ENCODE assay signal across 26 cellular contexts in the genomic region with DNA sequence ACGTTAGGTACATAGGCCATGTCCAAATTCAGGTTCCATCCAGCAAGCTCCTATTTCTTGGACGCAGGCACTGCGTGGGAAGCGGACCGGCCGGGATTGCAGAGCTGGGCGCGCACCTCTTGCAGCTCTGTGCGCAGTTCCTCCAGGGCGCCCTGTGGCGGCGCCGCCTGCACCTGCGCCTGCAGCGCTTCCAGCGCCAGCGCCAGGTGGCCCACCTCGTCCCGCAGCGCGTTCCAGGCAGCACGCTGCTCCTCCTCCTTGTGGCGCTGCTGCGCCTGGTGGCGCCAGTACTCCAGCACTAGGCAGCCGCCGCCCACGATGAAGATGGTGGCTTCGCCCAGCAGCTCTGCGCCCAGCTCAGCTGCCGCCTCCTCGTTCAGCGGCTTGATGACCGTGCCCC. TPM values are rescaled to one million over a fixed set of nuclear protein-coding genes. Genes with fewer than 3 reads are reported as not detected.
DNase-seq lines count a peak whose midpoint lies in the region; ATAC-seq and TF ChIP-seq lines count a peak whose summit lies in the region.
"Had no signal": no experiment of that assay in that cellular context is flagged by ENCODE, and none has a peak within 500 bp of the region (broad histone marks: within the 10 kb centered on the region; RNA-seq: fewer than 3 reads in every experiment).

No MANE protein-coding gene starts in this region.

- no peak overlapping the region for H3K4me2 ChIP-seq in neuronal stem cell (ENCODE audit: insufficient read depth, low read length, poor library complexity, severe bottlenecking)

- no peak overlapping the region for H3K27ac Mint-ChIP-seq in WTC11
- no peak overlapping the region for H3K27ac Mint-ChIP-seq in stimulated activated memory B cell treated with anti-CD40 and anti-IgM and Interleukin-4, amounts not matched to agents 10 μg/mL and 1 μg/mL and 100 μg/mL, for 72 hours
- H3K27ac Mint-ChIP-seq: activated CD8-positive, alpha-beta T cell treated with anti-CD3 and anti-CD28 coated beads for 36 hours; activated T-helper 1 cell treated with anti-CD3 and anti-CD28 coated beads, Interleukin-12 subunit alpha, Interleukin-12 subunit beta, Interleukin-2, Interleukin-4 antibody, amounts not matched to agents 30 ng/mL and 10 ng/mL and 1 ng/mL, durations not matched to agents 14 hours and 24 hours and 36 hours; CD4-positive, alpha-beta memory T cell; naive thymus-derived CD8-positive, alpha-beta T cell had no signal

- peaks cover 0 to 3% of the 10 kb centered on the region in 2 donors for H3K9me3 ChIP-seq in neuronal stem cell (replicated peaks in 1 of 2; ENCODE audit: control insufficient read depth in 2 of 2, insufficient read depth in 1 of 2, low read depth in 1 of 2, low read length in 2 of 2)
- H3K9me3 ChIP-seq: adrenal gland, right atrium auricular region, upper lobe of left lung had no signal

- peak; percentile 84 for ATAC-seq in WTC11
- ATAC-seq in stimulated activated memory B cell treated with anti-CD40 and anti-IgM and Interleukin-4, amounts not matched to agents 10 μg/mL and 1 μg/mL and 100 μg/mL, for 72 hours, result no peak
- ATAC-seq: activated CD8-positive, alpha-beta T cell treated with anti-CD3 and anti-CD28 coated beads for 36 hours; HCT116; left lobe of liver; naive thymus-derived CD8-positive, alpha-beta T cell had no signal

- no peak overlapping the region for H3K14ac ChIP-seq in neuronal stem cell (ENCODE audit: low read length)

- H3K27me3 ChIP-seq in neuronal stem cell (ENCODE audit: control insufficient read depth in 3 of 3, insufficient read depth in 3 of 3, low read depth in 1 of 3, low read length in 3 of 3), result peaks cover 0 to 4% (median 0%) of the 10 kb centered on the region in 3 experiments
- H3K27me3 ChIP-seq: adrenal gland, right atrium auricular region, upper lobe of left lung had no signal

- H3K79me1 ChIP-seq in neuronal stem cell (ENCODE audit: low read depth, low read length), result peaks cover 7% of the 10 kb centered on the region

- WGBS in neuronal stem cell (ENCODE audit: extremely low coverage in 2 of 2, insufficient read length in 2 of 2, insufficient replicate concordance in 1 of 2), 2 donors, result no CpG with 5 or more reads among the region's 34 CpGs

- H2BK120ac ChIP-seq in neuronal stem cell (ENCODE audit: low read depth, low read length), result peak overlapping the region; percentile 18

- peaks cover 0 to 15% of the 10 kb centered on the region in 2 donors for H3K4me1 ChIP-seq in neuronal stem cell (ENCODE audit: control insufficient read depth in 2 of 2, insufficient read depth in 1 of 2, low read depth in 1 of 2, low read length in 2 of 2)
- H3K4me1 ChIP-seq: adrenal gland had no signal

- H3K18ac ChIP-seq in neuronal stem cell (ENCODE audit: low read length), result peak overlapping the region; percentile 80

- H2BK12ac ChIP-seq in neuronal stem cell (ENCODE audit: low read length), result peak overlapping the region; percentile 19

- CTCF ChIA-PET in WTC11 (lab: Charles Lee), result interaction anchor here (0.6 to 2.8 kb wide), 33 partner anchors 9 to 221 kb away, joined by 3 to 38 read pairs (median 3); a partner anchor contains a TSS

- H3K27me3 Mint-ChIP-seq in WTC11 (ENCODE audit: low read depth), result no peaks in the 10 kb centered on the region
- H3K27me3 Mint-ChIP-seq in stimulated activated memory B cell treated with anti-CD40 and anti-IgM and Interleukin-4, amounts not matched to agents 10 μg/mL and 1 μg/mL and 100 μg/mL, for 72 hours, result no peaks in the 10 kb centered on the region
- H3K27me3 Mint-ChIP-seq: activated CD8-positive, alpha-beta T cell treated with anti-CD3 and anti-CD28 coated beads for 36 hours; CD4-positive, alpha-beta memory T cell; naive thymus-derived CD8-positive, alpha-beta T cell had no signal

- peak overlapping the region; percentile 54 for H3K4me3 Mint-ChIP-seq in WTC11
- no peak overlapping the region for H3K4me3 Mint-ChIP-seq in stimulated activated memory B cell treated with anti-CD40 and anti-IgM and Interleukin-4, amounts not matched to agents 10 μg/mL and 1 μg/mL and 100 μg/mL, for 72 hours
- H3K4me3 Mint-ChIP-seq: activated CD8-positive, alpha-beta T cell treated with anti-CD3 and anti-CD28 coated beads for 36 hours; activated T-helper 1 cell treated with anti-CD3 and anti-CD28 coated beads, Interleukin-12 subunit alpha, Interleukin-12 subunit beta, Interleukin-2, Interleukin-4 antibody, amounts not matched to agents 30 ng/mL and 10 ng/mL and 1 ng/mL, durations not matched to agents 14 hours and 24 hours and 36 hours; CD4-positive, alpha-beta memory T cell; naive thymus-derived CD8-positive, alpha-beta T cell had no signal

- no peak overlapping the region for H2BK5ac ChIP-seq in neuronal stem cell (ENCODE audit: low read length)

- H3K9me3 Mint-ChIP-seq in WTC11, result no peaks in the 10 kb centered on the region
- H3K9me3 Mint-ChIP-seq in stimulated activated memory B cell treated with anti-CD40 and anti-IgM and Interleukin-4, amounts not matched to agents 10 μg/mL and 1 μg/mL and 100 μg/mL, for 72 hours, result no peaks in the 10 kb centered on the region
- H3K9me3 Mint-ChIP-seq: activated CD8-positive, alpha-beta T cell treated with anti-CD3 and anti-CD28 coated beads for 36 hours; activated T-helper 1 cell treated with anti-CD3 and anti-CD28 coated beads, Interleukin-12 subunit alpha, Interleukin-12 subunit beta, Interleukin-2, Interleukin-4 antibody, amounts not matched to agents 30 ng/mL and 10 ng/mL and 1 ng/mL, durations not matched to agents 14 hours and 24 hours and 36 hours; CD4-positive, alpha-beta memory T cell; naive thymus-derived CD8-positive, alpha-beta T cell had no signal

- peak overlapping the region in 1 of 2 donors; percentile 21 for H3K4me3 ChIP-seq in neuronal stem cell (ENCODE audit: low read length in 2 of 2)
- H3K4me3 ChIP-seq: adrenal gland, right atrium auricular region, upper lobe of left lung had no signal

- H3K9ac ChIP-seq in neuronal stem cell (ENCODE audit: low read depth, low read length, poor library complexity), result peak overlapping the region; percentile 40

- peak overlapping the region; percentile 85 for H3K23ac ChIP-seq in neuronal stem cell (ENCODE audit: low read depth, low read length, poor library complexity)

- no peak overlapping the region for H3K4ac ChIP-seq in neuronal stem cell (ENCODE audit: low read length)

- intact Hi-C loops in head of caudate nucleus (cut with DNase I), result no loop called here

- no peak overlapping the region for H2BK15ac ChIP-seq in neuronal stem cell (ENCODE audit: low read length)

- H4K8ac ChIP-seq in neuronal stem cell (ENCODE audit: low read depth, low read length), result peak overlapping the region; percentile 10

- H2AFZ ChIP-seq in neuronal stem cell (ENCODE audit: low read length), result no peak overlapping the region

- no peak overlapping the region for H3K27ac ChIP-seq in neuronal stem cell (replicated peaks; ENCODE audit: low read length)
- H3K27ac ChIP-seq: adrenal gland, right atrium auricular region, upper lobe of left lung had no signal

- peak; percentile 86 for DNase-seq in ELF-1 (ENCODE audit: low read depth, low spot score)
- peak; percentile 79 for DNase-seq in WTC11 (ENCODE audit: low spot score)
- peak in 26 of 42 donors; percentile 5 to 57 (median 28) for DNase-seq in head of caudate nucleus
- no peak for DNase-seq in neuronal stem cell (ENCODE audit: low spot score)
- DNase-seq in activated CD4-positive, alpha-beta T cell treated with anti-CD3 and anti-CD28 coated beads for 4 hours, result no peak
- no peak for DNase-seq in NCI-H1092 treated with DMSO at 0.1 percent for 48 hours (lab: John Stamatoyannopoulos, UW)
- no peak for DNase-seq in DMS 273 treated with DMSO at 0.1 percent for 48 hours (lab: John Stamatoyannopoulos, UW)
- DNase-seq: activated CD8-positive, alpha-beta T cell treated with anti-CD3 and anti-CD28 coated beads for 36 hours; adrenal gland; CD4-positive, alpha-beta memory T cell; IMR-90; MV-4-11; naive thymus-derived CD8-positive, alpha-beta T cell; NCI-H2171 treated with DMSO at 0.1 percent for 48 hours; NK-92 treated with Interleukin-12 subunit alpha and Interleukin-12 subunit beta, amount 100 ng/mL, for 24 hours; stimulated activated CD8-positive, alpha-beta memory T cell treated with anti-CD3 and anti-CD28 coated beads, Interleukin-4, amount 100 ng/mL, for 48 hours; SW 1271 had no signal

- peaks cover 20% of the 10 kb centered on the region for H3K4me1 Mint-ChIP-seq in WTC11
- H3K4me1 Mint-ChIP-seq in stimulated activated memory B cell treated with anti-CD40 and anti-IgM and Interleukin-4, amounts not matched to agents 10 μg/mL and 1 μg/mL and 100 μg/mL, for 72 hours, result peaks cover 10% of the 10 kb centered on the region

- peak overlapping the region; percentile 91 for H2AK5ac ChIP-seq in neuronal stem cell (ENCODE audit: low read depth, low read length)

- H3K36me3 Mint-ChIP-seq in WTC11, result no peaks in the 10 kb centered on the region
- H3K36me3 Mint-ChIP-seq in stimulated activated memory B cell treated with anti-CD40 and anti-IgM and Interleukin-4, amounts not matched to agents 10 μg/mL and 1 μg/mL and 100 μg/mL, for 72 hours, result peaks cover 6% of the 10 kb centered on the region

- peaks cover 2 to 7% of the 10 kb centered on the region in 2 donors for H3K36me3 ChIP-seq in neuronal stem cell (replicated peaks in 1 of 2; ENCODE audit: control insufficient read depth in 2 of 2, insufficient read depth in 2 of 2, low read length in 2 of 2)

- POLR2A ChIA-PET in WTC11 (lab: Charles Lee), result interaction anchor here (1.1 to 1.7 kb wide), 3 partner anchors 15 to 88 kb away, joined by 3 to 5 read pairs (median 3); no protein-coding TSS in a partner anchor

- TF ChIP-seq CTCF in WTC11 (IDR thresholded peaks at IDR 0.05), result no peak

- no peak overlapping the region for H4K91ac ChIP-seq in neuronal stem cell (ENCODE audit: low read depth, low read length, poor library complexity)

TF ChIP-seq in WTC11, 78 proteins besides CTCF, POLR2A, EP300 and RAD21 (continues in another document):
- TF ChIP-seq ESRRA (CRISPR knock-in tag; IDR thresholded peaks at IDR 0.05; ENCODE audit: borderline replicate concordance), result 0 out of 2 replicates have a peak, but pooled peaks have one; percentile 40
- 0 out of 2 replicates have a peak, but pooled peaks have one; percentile 34 for TF ChIP-seq ETV6 (CRISPR knock-in tag; IDR thresholded peaks at IDR 0.05)
- TF ChIP-seq CBFB (CRISPR knock-in tag; IDR thresholded peaks at IDR 0.05; ENCODE audit: low read depth), result 0 out of 2 replicates have a peak, but pooled peaks have one; percentile 49
- TF ChIP-seq TP53 (CRISPR knock-in tag; IDR thresholded peaks at IDR 0.05), result 0 out of 2 replicates have a peak, but pooled peaks have one; percentile 20

RNA-seq across cellular contexts. Expression of a gene that starts 31.1 kb away (rescaled TPM):
- total RNA-seq in WTC11 (2021), result 10.1 to 16.1 TPM (median 14.9 TPM) in 3 replicates
- 6.8 TPM for polyA plus RNA-seq in neuronal stem cell (2013, experiment 1 of 2)
- 7.3 TPM for polyA plus RNA-seq in neuronal stem cell (2013, experiment 2 of 2)

RNA-seq across cellular contexts. Expression of a gene that starts 46.2 kb away (rescaled TPM):
- 143 to 146 TPM (median 144 TPM) in 3 replicates for total RNA-seq in WTC11 (2021)
- 61.7 TPM for polyA plus RNA-seq in neuronal stem cell (2013, experiment 1 of 2)
- 63.2 TPM for polyA plus RNA-seq in neuronal stem cell (2013, experiment 2 of 2)

RNA-seq across cellular contexts. Expression of a gene that starts 48.5 kb away (rescaled TPM):
- total RNA-seq in WTC11 (2021), result 0.11 to 0.48 TPM (median 0.44 TPM) in 3 replicates
- 0.04 TPM for polyA plus RNA-seq in neuronal stem cell (2013, experiment 1 of 2)
- polyA plus RNA-seq in neuronal stem cell (2013, experiment 2 of 2), result 0.06 TPM
- total RNA-seq: A673; activated CD8-positive, alpha-beta T cell treated with anti-CD3 and anti-CD28 coated beads for 36 hours; activated T-helper 1 cell treated with anti-CD3 and anti-CD28 coated beads, Interleukin-12 subunit alpha, Interleukin-12 subunit beta, Interleukin-2, Interleukin-4 antibody, amounts not matched to agents 30 ng/mL and 10 ng/mL and 1 ng/mL, durations not matched to agents 14 hours and 24 hours and 36 hours; CD4-positive, alpha-beta memory T cell; Daoy; epithelial cell of proximal tubule; IMR-90; naive thymus-derived CD8-positive, alpha-beta T cell had no signal
- polyA plus RNA-seq: CD4-positive, alpha-beta memory T cell; naive thymus-derived CD8-positive, alpha-beta T cell had no signal

RNA-seq across cellular contexts. Expression of a gene that starts 55.2 kb away (rescaled TPM):
- 10.3 to 15.1 TPM (median 14.2 TPM) in 3 replicates for total RNA-seq in WTC11 (2021)
- polyA plus RNA-seq in neuronal stem cell (2013, experiment 1 of 2), result 1.3 TPM
- 1.2 TPM for polyA plus RNA-seq in neuronal stem cell (2013, experiment 2 of 2)

RNA-seq across cellular contexts. Expression of a gene that starts 56.6 kb away (rescaled TPM):
- 25.1 to 27.8 TPM (median 27.4 TPM) in 3 replicates for total RNA-seq in WTC11 (2021)
- polyA plus RNA-seq in neuronal stem cell (2013, experiment 1 of 2), result 9.5 TPM
- 10.0 TPM for polyA plus RNA-seq in neuronal stem cell (2013, experiment 2 of 2)

Comparison
In these comparisons a context has a peak if more than half of its experiments do, and no peak if none do; other contexts are left out.
1. DNase-seq: peak in ELF-1 (single experiment), WTC11 (single experiment) and head of caudate nucleus (26 of 42); none in neuronal stem cell (single experiment), activated CD4-positive, alpha-beta T cell treated with anti-CD3 and anti-CD28 coated beads for 4 hours (0 of 2), NCI-H1092 treated with DMSO at 0.1 percent for 48 hours (single experiment) and DMS 273 treated with DMSO at 0.1 percent for 48 hours (single experiment).